3 cellular contexts compared by ENCODE assay signal in the genomic region with DNA sequence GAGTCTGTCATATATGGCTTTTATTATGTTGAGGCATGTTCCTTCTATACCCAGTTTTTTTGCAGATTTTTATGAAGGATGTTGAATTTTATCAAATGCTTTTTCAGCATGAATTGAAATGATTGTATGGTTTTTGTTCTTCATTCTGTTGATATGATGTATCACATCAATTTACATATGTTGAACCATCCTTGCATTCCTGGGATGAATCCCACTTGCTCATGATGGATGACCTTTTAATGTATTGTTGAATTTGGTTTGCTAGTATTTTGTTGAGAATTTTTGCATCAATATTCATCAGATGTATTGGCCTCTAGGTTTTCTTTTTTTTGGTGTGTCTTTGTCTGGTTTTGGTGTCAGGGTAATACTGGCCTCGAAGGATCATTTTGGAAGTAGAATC. TPM values are rescaled to one million over a fixed set of nuclear protein-coding genes. Genes with fewer than 3 reads are reported as not detected.
"Had no signal": no experiment of that assay in that cellular context is flagged by ENCODE, and none has a peak within 500 bp of the region (broad histone marks: within the 10 kb centered on the region; RNA-seq: fewer than 3 reads in every experiment).

No MANE protein-coding gene starts in this region.

RNA-seq across cellular contexts. Expression of a gene that starts 21.6 kb away (rescaled TPM):
- total RNA-seq: dermis microvascular lymphatic vessel endothelial cell had no signal
- polyA plus RNA-seq: endothelial cell of umbilical vein; naive thymus-derived CD4-positive, alpha-beta T cell had no signal
